In the genomic region with DNA sequence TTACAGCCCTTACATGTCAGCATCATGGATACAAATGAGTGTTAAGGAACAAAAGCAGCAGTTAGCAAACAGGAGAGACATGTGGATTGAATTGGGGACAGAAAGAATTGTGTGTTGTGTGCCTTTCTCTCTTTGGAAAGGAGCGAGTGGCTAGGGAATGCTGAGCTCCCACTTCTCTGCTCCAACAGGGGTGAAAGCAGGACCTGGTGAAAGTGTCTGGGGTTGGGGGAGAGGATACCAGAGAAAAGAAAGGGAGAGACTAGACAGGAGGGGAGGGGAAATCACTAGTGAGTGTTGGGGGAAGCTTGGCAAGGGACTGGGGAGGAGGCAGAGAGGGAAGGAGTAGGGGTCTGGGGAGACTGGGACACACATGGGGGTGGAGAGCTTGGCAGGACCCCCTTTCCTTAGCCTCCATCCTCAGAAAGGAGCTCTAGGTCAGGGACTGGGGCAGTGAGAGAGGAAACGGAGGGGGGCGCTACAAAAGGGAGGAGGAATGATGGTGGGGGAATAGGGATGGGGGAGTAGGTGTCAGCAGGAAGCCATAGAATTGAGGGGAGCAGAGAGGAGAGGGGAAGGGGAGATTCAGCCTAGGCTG, we compare ENCODE assay signal across 12 cellular contexts. TPM values are rescaled to one million over a fixed set of nuclear protein-coding genes. Genes with fewer than 3 reads are reported as not detected.
DNase-seq lines count a peak whose midpoint lies in the region; ATAC-seq, FAIRE-seq and TF ChIP-seq lines count a peak whose summit lies in the region.
"Had no signal": no experiment of that assay in that cellular context is flagged by ENCODE, and none has a peak within 500 bp of the region (broad histone marks: within the 10 kb centered on the region; RNA-seq: fewer than 3 reads in every experiment).

No MANE protein-coding gene starts in this region.

- TF ChIP-seq RAD21 in liver (IDR thresholded peaks at IDR 0.05) (no peak), HepG2 (CRISPR knock-in tag; IDR thresholded peaks at IDR 0.05) (no peak)

- H3K9me2 ChIP-seq in MM.1S (replicated peaks; ENCODE audit: insufficient read depth, low read length): no peaks in the 10 kb centered on the region

- no peak for TF ChIP-seq CTCF in liver (IDR thresholded peaks at IDR 0.05; ENCODE audit: low read depth, low read length, missing input control)
- no peak for TF ChIP-seq CTCF in HepG2 (CRISPR knock-in tag; IDR thresholded peaks at IDR 0.05)
- no peak for TF ChIP-seq CTCF in epithelial cell of proximal tubule (conservative IDR thresholded peaks at IDR 0.05; ENCODE audit: low read depth, low read length)
- TF ChIP-seq CTCF in osteoblast (IDR thresholded peaks at IDR 0.05; ENCODE audit: extremely low read depth, low read depth, low read length): peak; percentile 30
- TF ChIP-seq CTCF in MM.1S (IDR thresholded peaks at IDR 0.05; ENCODE audit: low read length): no peak

- H3K4me1 ChIP-seq in liver (ENCODE audit: control insufficient read depth in 4 of 4, insufficient read depth in 4 of 4, low read length in 3 of 4) (peaks cover 0 to 8% (median 4%) of the 10 kb centered on the region in 4 donors), HepG2 (ENCODE audit: insufficient read depth, low read length) (no peaks in the 10 kb centered on the region), osteoblast (ENCODE audit: insufficient read depth, low read length) (peaks cover 44% of the 10 kb centered on the region), MM.1S (ENCODE audit: low read length) (no peaks in the 10 kb centered on the region)

- no peaks in the 10 kb centered on the region for H3K9me3 ChIP-seq in liver (ENCODE audit: control insufficient read depth in 4 of 4, low read length in 3 of 4)
- no peaks in the 10 kb centered on the region for H3K9me3 ChIP-seq in HepG2 (ENCODE audit: low read length)
- H3K9me3 ChIP-seq in osteoblast (ENCODE audit: low read depth, low read length): no peaks in the 10 kb centered on the region
- H3K9me3 ChIP-seq in MM.1S (replicated peaks; ENCODE audit: insufficient read depth, low read length): no peaks in the 10 kb centered on the region

- POLR2A ChIA-PET in HepG2 (lab: Yijun Ruan, JAX): no interaction called here

- H3K79me2 ChIP-seq in HepG2 (ENCODE audit: insufficient read depth, low read length) (no peaks in the 10 kb centered on the region), osteoblast (ENCODE audit: insufficient read depth, low read length) (peaks cover 72% of the 10 kb centered on the region), MM.1S (ENCODE audit: low read length) (no peaks in the 10 kb centered on the region)

- no peaks in the 10 kb centered on the region for H4K20me1 ChIP-seq in HepG2 (ENCODE audit: insufficient read depth, low read length)
- H4K20me1 ChIP-seq in osteoblast (ENCODE audit: insufficient read depth, low read length): peaks cover 53% of the 10 kb centered on the region
- H4K20me1 ChIP-seq in MM.1S (ENCODE audit: insufficient read depth, low read length): no peaks in the 10 kb centered on the region

- CTCF ChIA-PET in HepG2 (lab: Yijun Ruan, JAX; ENCODE audit: low intra/inter-chr PET ratio, low total read pairs): no interaction called here

- H3F3A ChIP-seq in MM.1S (ENCODE audit: insufficient read depth, low read length): no peaks in the 10 kb centered on the region

- 65% methylated on average over 3 of the region's 3 CpGs for WGBS in liver
- 32% methylated on average over 3 of the region's 3 CpGs for WGBS in HepG2 (ENCODE audit: low lambda C conversion rate)

- H3K9ac ChIP-seq in liver (ENCODE audit: low read depth in 1 of 2, low read length in 2 of 2) (no peak overlapping the region), HepG2 (ENCODE audit: insufficient read depth, low read depth, low read length) (no peak overlapping the region), MM.1S (ENCODE audit: low read length) (no peak overlapping the region)

- peak overlapping the region; percentile 13 to 33 for H3K27ac ChIP-seq in liver (ENCODE audit: low read depth in 1 of 2, low read length in 2 of 2)
- no peak overlapping the region for H3K27ac ChIP-seq in HepG2 (ENCODE audit: extremely low read length, insufficient read depth, low read length)
- H3K27ac ChIP-seq in osteoblast (ENCODE audit: low read depth, low read length): peak overlapping the region; percentile 58
- no peak overlapping the region for H3K27ac ChIP-seq in MM.1S (ENCODE audit: low read length)
- H3K27ac ChIP-seq: VCaP had no signal

- DNase-seq in HepG2 (ENCODE audit: low spot score): no peak
- no peak for DNase-seq in epithelial cell of proximal tubule (ENCODE audit: low read depth)
- DNase-seq in osteoblast (ENCODE audit: insufficient read length, low spot score, missing footprints): peak; percentile 64
- no peak for DNase-seq in MM.1S
- no peak for DNase-seq in iPS-NIHi11 (ENCODE audit: low spot score)
- no peak for DNase-seq in amniotic stem cell (lab: John Stamatoyannopoulos, UW)
- DNase-seq: NCI-H1694 treated with DMSO at 0.1 percent for 48 hours, OCI-M1, substantia nigra had no signal

- TF ChIP-seq EP300 in HepG2 (IDR thresholded peaks at IDR 0.05; ENCODE audit: low read depth in 2 of 2, low read length in 2 of 2) (no peak), HepG2 (CRISPR knock-in tag; IDR thresholded peaks at IDR 0.05; ENCODE audit: borderline replicate concordance) (no peak)

- no peak for TF ChIP-seq POLR2A in HepG2 (IDR thresholded peaks at IDR 0.05; ENCODE audit: insufficient read depth in 1 of 2, low read depth in 2 of 2, low read length in 2 of 2)

- H3K4me2 ChIP-seq in HepG2 (ENCODE audit: low read depth, low read length) (no peak overlapping the region), osteoblast (ENCODE audit: insufficient read depth, low read length) (peak overlapping the region; percentile 80), MM.1S (ENCODE audit: low read depth, low read length) (no peak overlapping the region)

- intact Hi-C loops in HepG2 (cut with micrococcal nuclease; ENCODE audit: unreplicated experiment): no loop called here

- BruUV-seq in HepG2 (replicated peaks; lab: Mats Ljungman, UMichigan): no TSS peak

- in situ Hi-C loops in HepG2 (cut with HindIII; ENCODE audit: extremely low pct_ligation_motif_present, low pct_unique_long_range_greater_than_20kb): loop anchor here (10.0 kb wide), 1 partner anchor 89 kb away; no protein-coding TSS in a partner anchor

- H2AFZ ChIP-seq in HepG2 (ENCODE audit: low read length) (no peak overlapping the region), osteoblast (ENCODE audit: low read length) (no peak overlapping the region), MM.1S (ENCODE audit: low read length) (no peak overlapping the region)

- FAIRE-seq in HepG2 (lab: Jason Lieb, UNC): no peak

- H3K36me3 ChIP-seq in liver (ENCODE audit: control insufficient read depth in 4 of 4, insufficient read depth in 3 of 4, low read depth in 1 of 4, low read length in 3 of 4): no peaks in the 10 kb centered on the region
- H3K36me3 ChIP-seq in HepG2 (replicated peaks in 1 of 2; ENCODE audit: control insufficient read depth in 1 of 2, insufficient read depth in 2 of 2, low read length in 2 of 2): no peaks in the 10 kb centered on the region
- H3K36me3 ChIP-seq in osteoblast (ENCODE audit: insufficient read depth, low read length): no peaks in the 10 kb centered on the region
- H3K36me3 ChIP-seq in MM.1S (replicated peaks; ENCODE audit: insufficient read depth, low read length): no peaks in the 10 kb centered on the region

- H3K4me3 ChIP-seq in liver (ENCODE audit: low read depth in 1 of 3, low read length in 3 of 3): no peak overlapping the region
- no peak overlapping the region for H3K4me3 ChIP-seq in HepG2 (replicated peaks in 1 of 3; ENCODE audit: insufficient read depth in 1 of 3, low read depth in 2 of 3, low read length in 3 of 3)
- H3K4me3 ChIP-seq in epithelial cell of proximal tubule (ENCODE audit: low read depth, low read length): peak overlapping the region; percentile 99
- peak overlapping the region; percentile 91 for H3K4me3 ChIP-seq in osteoblast (ENCODE audit: insufficient read depth, low read length)
- no peak overlapping the region for H3K4me3 ChIP-seq in MM.1S (ENCODE audit: low read length)

- no peak for ATAC-seq in HepG2
- ATAC-seq in HG03095 (IDR thresholded peaks at IDR 0.05; ENCODE audit: unreplicated experiment): no peak

- peaks cover 0 to 3% (median 1%) of the 10 kb centered on the region in 4 donors for H3K27me3 ChIP-seq in liver (ENCODE audit: control insufficient read depth in 4 of 4, insufficient read depth in 4 of 4, low read length in 3 of 4)
- peaks cover 0 to 19% of the 10 kb centered on the region in 2 experiments; a peak in 2 of 5 replicates for H3K27me3 ChIP-seq in HepG2 (ENCODE audit: control insufficient read depth in 1 of 2, insufficient read depth in 2 of 2, low read length in 2 of 2)
- H3K27me3 ChIP-seq in osteoblast (ENCODE audit: insufficient read depth, low read length): no peaks in the 10 kb centered on the region
- H3K27me3 ChIP-seq in MM.1S (replicated peaks; ENCODE audit: insufficient read depth, low read length): peaks cover 35% of the 10 kb centered on the region

RNA-seq across cellular contexts. Expression of gene KIRREL1, which starts 2.2 kb away (rescaled TPM):
- total RNA-seq in liver (1 to 10 TPM; 3.6 to 6.0 TPM), HepG2 (2016; rRNA removed; fragmentation: Illumina TruSeq; extraction: Trizol) (0.02 TPM in 1 of 2 replicates, not detected in the other), epithelial cell of proximal tubule (194 and 275 TPM in 2 replicates), osteoblast (171 and 174 TPM in 2 replicates)
- polyA plus RNA-seq in liver (1 to 10 TPM in 1 of 2 donors, under 1 TPM in 1; 0.82 to 2.6 TPM), HepG2 (2011; rRNA removed) (0.01 and 0.03 TPM in 2 replicates)
- not detected in 2 replicates for total RNA-seq in HepG2 (2016; cell fraction: cytosol; rRNA removed; fragmentation: Illumina TruSeq; extraction: Trizol; ENCODE audit: low read depth)
- 0.02 TPM in 1 of 2 replicates, not detected in the other for total RNA-seq in HepG2 (2016; cell fraction: insoluble cytoplasmic fraction; rRNA removed; fragmentation: Illumina TruSeq; extraction: Trizol)
- total RNA-seq in HepG2 (2016; cell fraction: membrane; rRNA removed; fragmentation: Illumina TruSeq; extraction: Trizol): not detected in 2 replicates
- total RNA-seq in HepG2 (2016; cell fraction: nucleus; rRNA removed; fragmentation: Illumina TruSeq; extraction: Trizol): 0.06 TPM in 1 of 2 replicates, not detected in the other
- 0.01 and 0.03 TPM in 2 replicates for polyA plus RNA-seq in HepG2 (2011; cell fraction: cytosol; rRNA removed)
- 0.03 and 0.07 TPM in 2 replicates for polyA plus RNA-seq in HepG2 (2011; cell fraction: nucleus; rRNA removed)
- 0.04 TPM in 1 of 2 replicates, not detected in the other for polyA plus RNA-seq in HepG2 (2012)
- polyA plus RNA-seq in HepG2 (2016; cell fraction: cytosol; fragmentation: Illumina TruSeq; extraction: Trizol; ENCODE audit: low read depth): not detected in 2 replicates
- polyA plus RNA-seq in HepG2 (2016; cell fraction: insoluble cytoplasmic fraction; fragmentation: Illumina TruSeq; extraction: Trizol; ENCODE audit: low read depth): 0.03 TPM in 1 of 2 replicates, not detected in the other
- not detected in 2 replicates for polyA plus RNA-seq in HepG2 (2016; cell fraction: membrane; fragmentation: Illumina TruSeq; extraction: Trizol; ENCODE audit: low read depth)
- not detected in 2 replicates for polyA plus RNA-seq in HepG2 (2016; cell fraction: nucleus; fragmentation: Illumina TruSeq; extraction: Trizol; ENCODE audit: insufficient read depth, low read depth)
- 30.8 TPM in 1 of 2 replicates, not detected in the other for polyA minus RNA-seq in HepG2 (2011; rRNA and poly(A)+ RNA removed; ENCODE audit: low replicate concordance)
- polyA minus RNA-seq in HepG2 (2011; cell fraction: cytosol; rRNA and poly(A)+ RNA removed): 0.30 TPM in 1 of 2 replicates, not detected in the other
- polyA minus RNA-seq in HepG2 (2011; cell fraction: nucleus; rRNA and poly(A)+ RNA removed): not detected in 2 replicates

Comparison
In these comparisons a context has a peak if more than half of its experiments do, and no peak if none do; other contexts are left out.
1. H3K27ac ChIP-seq: peak in liver (2 of 2) and osteoblast (single experiment); none in HepG2 (single experiment) and MM.1S (single experiment).
2. H3K4me3 ChIP-seq: peak in epithelial cell of proximal tubule (single experiment) and osteoblast (single experiment); none in liver (0 of 3), HepG2 (0 of 3) and MM.1S (single experiment).
3. RNA of gene KIRREL1, which starts 2.2 kb away (total RNA-seq): 194 to 275 TPM in epithelial cell of proximal tubule and 171 to 174 TPM in osteoblast; 3.6 to 6.0 TPM in liver and 0.02 to 0.06 TPM in HepG2; every median in the first group is over 10 times any median in the second.